ENCODE assay signal across 1 cellular context in the genomic region with DNA sequence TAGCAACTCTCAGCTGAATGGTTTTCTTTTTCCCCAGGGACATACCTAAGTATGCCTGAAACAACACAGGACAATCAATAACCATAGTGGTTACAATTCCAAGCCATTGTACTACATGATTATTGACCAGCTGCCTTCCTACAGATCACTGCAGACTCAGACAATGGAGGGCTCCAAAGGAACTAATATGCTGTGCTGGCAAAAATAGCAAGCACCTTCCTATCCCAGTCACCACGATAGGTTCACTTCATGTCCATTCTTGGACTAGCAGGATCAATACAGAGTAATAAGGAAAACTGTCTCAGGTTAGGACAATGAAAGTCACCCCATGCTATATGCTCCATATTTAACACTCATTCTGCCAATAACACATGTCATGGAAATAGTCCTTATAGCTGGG.
TF ChIP-seq lines count a peak whose summit lies in the region.

No MANE protein-coding gene starts in this region.

TF ChIP-seq in HepG2, 621 proteins besides CTCF, POLR2A, EP300 and RAD21 (continued from another document):
- no peak for TF ChIP-seq TCF12 (IDR thresholded peaks at IDR 0.05)
- TF ChIP-seq TCF12 (CRISPR knock-in tag; IDR thresholded peaks at IDR 0.05): no peak
